Comparison of ENCODE assay signal across 35 cellular contexts in genomic region chr2:226364217-226364616, GRCh38.
A peak's percentile ranks its signal among the peaks of the same experiment; 100 is the strongest.
DNase-seq lines count a peak whose midpoint lies in the region; ATAC-seq, FAIRE-seq and TF ChIP-seq lines count a peak whose summit lies in the region.
"Had no signal": no experiment of that assay in that cellular context is flagged by ENCODE, and none has a peak within 500 bp of the region (broad histone marks: within the 10 kb centered on the region; RNA-seq: fewer than 3 reads in every experiment).

No MANE protein-coding gene starts in this region.

- no peaks in the 10 kb centered on the region for H4K20me1 ChIP-seq in HepG2 (ENCODE audit: insufficient read depth, low read length)
- no peaks in the 10 kb centered on the region for H4K20me1 ChIP-seq in IMR-90 (ENCODE audit: insufficient read depth, low read length)
- H4K20me1 ChIP-seq: BLaER1; BLaER1 treated with 17β-estradiol and CSF1 and Interleukin-3, amounts not matched to agents 10 nM and 100 nM had no signal

- no peak overlapping the region; the same call in 2 of the 3 replicates for H2BK15ac ChIP-seq in IMR-90 (ENCODE audit: low read depth, low read length)

- in situ Hi-C loops in HepG2 (cut with HindIII; ENCODE audit: extremely low pct_ligation_motif_present, low pct_unique_long_range_greater_than_20kb) (no loop called here), IMR-90 (cut with MboI; ENCODE audit: low sequenced_read_pairs) (no loop called here)

- H3K14ac ChIP-seq in IMR-90 (replicated peaks; ENCODE audit: low read depth, low read length) = no peak overlapping the region

- H3K9me3 ChIP-seq in HepG2 (ENCODE audit: low read length) = no peaks in the 10 kb centered on the region
- no peaks in the 10 kb centered on the region for H3K9me3 ChIP-seq in right lobe of liver
- no peaks in the 10 kb centered on the region for H3K9me3 ChIP-seq in IMR-90 (ENCODE audit: control insufficient read depth, insufficient read depth, low read length)
- H3K9me3 ChIP-seq: A549; BE2C; BLaER1; BLaER1 treated with 17β-estradiol and CSF1 and Interleukin-3, amounts not matched to agents 10 nM and 100 nM; Caco-2 had no signal

- TF ChIP-seq POLR2A in HepG2 (IDR thresholded peaks at IDR 0.05; ENCODE audit: insufficient read depth in 1 of 2, low read depth in 2 of 2, low read length in 2 of 2) (no peak), right lobe of liver (IDR thresholded peaks at IDR 0.05) (no peak), IMR-90 (IDR thresholded peaks at IDR 0.05; ENCODE audit: low read depth, low read length) (no peak)

- POLR2A ChIA-PET in HepG2 (lab: Yijun Ruan, JAX) = no interaction called here
- POLR2A ChIA-PET in IMR-90 (lab: Charles Lee; ENCODE audit: unreplicated experiment) = no interaction called here

- 0 out of 2 replicates have a peak overlapping the region, but pooled peaks have one; percentile 10 for H3K4ac ChIP-seq in IMR-90 (ENCODE audit: low read depth, low read length)

- dilution Hi-C loops in IMR-90 (cut with HindIII; ENCODE audit: low sequenced_read_pairs, unreplicated experiment) = no loop called here

- H3K4me3 ChIP-seq in HepG2 (replicated peaks in 1 of 3; ENCODE audit: insufficient read depth in 1 of 3, low read depth in 2 of 3, low read length in 3 of 3) (no peak overlapping the region), right lobe of liver (no peak overlapping the region), IMR-90 (ENCODE audit: insufficient read depth, low read depth, low read length) (no peak overlapping the region)
- H3K4me3 ChIP-seq: A549; BLaER1; BLaER1 treated with 17β-estradiol and CSF1 and Interleukin-3, amounts not matched to agents 10 nM and 100 nM had no signal

- peaks cover 2% of the 10 kb centered on the region for H3K36me3 Mint-ChIP-seq in memory B cell
- H3K36me3 Mint-ChIP-seq: CD14-positive monocyte; CD4-positive, alpha-beta memory T cell; CD4-positive, CD25-positive, alpha-beta regulatory T cell; CD8-positive, alpha-beta memory T cell; CD8-positive, alpha-beta T cell had no signal

- no TSS peak for BruUV-seq in HepG2 (replicated peaks; lab: Mats Ljungman, UMichigan)
- no TSS peak for BruUV-seq in IMR-90 (replicated peaks; lab: Mats Ljungman, UMichigan)

- no peaks in the 10 kb centered on the region for H3K79me2 ChIP-seq in HepG2 (ENCODE audit: insufficient read depth, low read length)

- H3K23ac ChIP-seq in IMR-90 (ENCODE audit: low read depth, low read length) = no peak overlapping the region

- H2AK5ac ChIP-seq in IMR-90 (ENCODE audit: low read depth, low read length) = 0 out of 2 replicates have a peak overlapping the region, but pooled peaks have one; percentile 8

- H3K27ac ChIP-seq in HepG2 (ENCODE audit: extremely low read length, insufficient read depth, low read length) (no peak overlapping the region), right lobe of liver (no peak overlapping the region), IMR-90 (ENCODE audit: insufficient read depth, low read length) (no peak overlapping the region)
- H3K27ac ChIP-seq: 22Rv1; BLaER1; BLaER1 treated with 17β-estradiol and CSF1 and Interleukin-3, amounts not matched to agents 10 nM and 100 nM; C4-2B had no signal

- H3K9me1 ChIP-seq in IMR-90 (ENCODE audit: insufficient read depth, low read length) = peaks cover 4% of the 10 kb centered on the region; the same call in 1 of the 2 replicates

- no peak overlapping the region for H3K18ac ChIP-seq in IMR-90 (ENCODE audit: low read depth, low read length)

- intact Hi-C loops in HepG2 (cut with micrococcal nuclease; ENCODE audit: unreplicated experiment) = no loop called here
- intact Hi-C loops in right lobe of liver (cut with DNase I) = no loop called here
- intact Hi-C loops in IMR-90 (cut with micrococcal nuclease) = no loop called here

- no peak overlapping the region for H2BK120ac ChIP-seq in IMR-90 (ENCODE audit: low read depth, low read length)

- TF ChIP-seq RAD21 in HepG2 (CRISPR knock-in tag; IDR thresholded peaks at IDR 0.05) (no peak), IMR-90 (IDR thresholded peaks at IDR 0.05; ENCODE audit: low read length) (no peak)

- H2AFZ ChIP-seq in HepG2 (ENCODE audit: low read length) = no peak overlapping the region
- no peak overlapping the region for H2AFZ ChIP-seq in IMR-90 (replicated peaks; ENCODE audit: low read length, poor library complexity)

- FAIRE-seq in HepG2 (lab: Jason Lieb, UNC) = no peak
- FAIRE-seq: A204.1, A549, D721Med had no signal

- no peak overlapping the region for H4K8ac ChIP-seq in IMR-90 (ENCODE audit: low read depth in 2 of 2, low read length in 2 of 2)

- peaks cover 8% of the 10 kb centered on the region for H3K27me3 Mint-ChIP-seq in memory B cell
- H3K27me3 Mint-ChIP-seq: CD4-positive, CD25-positive, alpha-beta regulatory T cell had no signal

- no peak overlapping the region for H3K56ac ChIP-seq in IMR-90 (ENCODE audit: extremely low read depth, insufficient read depth, low read length)

- no peak overlapping the region for H4K5ac ChIP-seq in IMR-90 (ENCODE audit: low read depth, low read length)

- H3K9me3 Mint-ChIP-seq in memory B cell = peaks cover 3% of the 10 kb centered on the region
- H3K9me3 Mint-ChIP-seq: CD4-positive, alpha-beta T cell; CD8-positive, alpha-beta T cell had no signal

- H3K79me1 ChIP-seq in IMR-90 (ENCODE audit: low read depth in 1 of 2, low read length in 2 of 2) = no peaks in the 10 kb centered on the region

- H3K4me2 ChIP-seq in HepG2 (ENCODE audit: low read depth, low read length) (no peak overlapping the region), IMR-90 (ENCODE audit: low read depth, low read length) (no peak overlapping the region)
- H3K4me2 ChIP-seq: A549; BLaER1; BLaER1 treated with 17β-estradiol and CSF1 and Interleukin-3, amounts not matched to agents 10 nM and 100 nM had no signal

- H3K27me3 ChIP-seq in HepG2 (ENCODE audit: control insufficient read depth in 1 of 2, insufficient read depth in 2 of 2, low read length in 2 of 2) (no peaks in the 10 kb centered on the region; a peak in 1 of 5 replicates), right lobe of liver (no peaks in the 10 kb centered on the region), IMR-90 (ENCODE audit: control insufficient read depth, insufficient read depth, low read length) (no peaks in the 10 kb centered on the region)
- H3K27me3 ChIP-seq: BE2C; BLaER1; BLaER1 treated with 17β-estradiol and CSF1 and Interleukin-3, amounts not matched to agents 10 nM and 100 nM had no signal

- CTCF ChIA-PET in HepG2 (lab: Yijun Ruan, JAX; ENCODE audit: low intra/inter-chr PET ratio, low total read pairs) (no interaction called here), IMR-90 (lab: Yijun Ruan, JAX) (no interaction called here)

- no peak for TF ChIP-seq CTCF in HepG2 (CRISPR knock-in tag; IDR thresholded peaks at IDR 0.05)
- no peak for TF ChIP-seq CTCF in right lobe of liver (IDR thresholded peaks at IDR 0.05)
- no peak for TF ChIP-seq CTCF in IMR-90 (conservative IDR thresholded peaks at IDR 0.05; ENCODE audit: low read depth, low read length)

- H2AK9ac ChIP-seq in IMR-90 (replicated peaks; ENCODE audit: low read depth, low read length, poor library complexity) = no peak overlapping the region

- peaks cover 2% of the 10 kb centered on the region for H3K4me1 Mint-ChIP-seq in memory B cell
- H3K4me1 Mint-ChIP-seq: B cell; CD14-positive monocyte; CD4-positive, CD25-positive, alpha-beta regulatory T cell; CD8-positive, alpha-beta memory T cell had no signal

- H3K4me1 ChIP-seq in HepG2 (ENCODE audit: insufficient read depth, low read length) = peaks cover 5% of the 10 kb centered on the region; the same call in 1 of the 2 replicates
- no peaks in the 10 kb centered on the region for H3K4me1 ChIP-seq in right lobe of liver
- peaks cover 6% of the 10 kb centered on the region for H3K4me1 ChIP-seq in IMR-90 (ENCODE audit: control insufficient read depth, insufficient read depth, low read length)
- H3K4me1 ChIP-seq: BE2C, Caco-2 had no signal

- no peak overlapping the region for H2BK20ac ChIP-seq in IMR-90 (ENCODE audit: low read depth, low read length)

- H3K36me3 ChIP-seq in HepG2 (replicated peaks in 1 of 2; ENCODE audit: control insufficient read depth in 1 of 2, insufficient read depth in 2 of 2, low read length in 2 of 2) (no peaks in the 10 kb centered on the region), right lobe of liver (no peaks in the 10 kb centered on the region), IMR-90 (ENCODE audit: control insufficient read depth, insufficient read depth, low read length) (no peaks in the 10 kb centered on the region)
- H3K36me3 ChIP-seq: BE2C; BLaER1; BLaER1 treated with 17β-estradiol and CSF1 and Interleukin-3, amounts not matched to agents 10 nM and 100 nM had no signal

- H3K9ac ChIP-seq in HepG2 (ENCODE audit: insufficient read depth, low read depth, low read length) = no peak overlapping the region
- no peak overlapping the region for H3K9ac ChIP-seq in IMR-90 (ENCODE audit: low read depth, low read length)
- H3K9ac ChIP-seq: BLaER1; BLaER1 treated with 17β-estradiol and CSF1 and Interleukin-3, amounts not matched to agents 10 nM and 100 nM had no signal

- H2BK5ac ChIP-seq in IMR-90 (ENCODE audit: low read depth, low read length, poor library complexity, severe bottlenecking) = no peak overlapping the region

- TF ChIP-seq EP300 in HepG2 (IDR thresholded peaks at IDR 0.05; ENCODE audit: low read depth in 2 of 2, low read length in 2 of 2) (no peak), HepG2 (CRISPR knock-in tag; IDR thresholded peaks at IDR 0.05; ENCODE audit: borderline replicate concordance) (no peak)

- peak overlapping the region; percentile 12 for H3K27ac Mint-ChIP-seq in memory B cell
- H3K27ac Mint-ChIP-seq: B cell; CD14-positive monocyte; CD4-positive, alpha-beta T cell; CD4-positive, CD25-positive, alpha-beta regulatory T cell; CD8-positive, alpha-beta T cell had no signal

- no peak for ATAC-seq in HepG2
- no peak for ATAC-seq in right lobe of liver
- no peak for ATAC-seq in IMR-90 (ENCODE audit: low read depth)
- ATAC-seq in memory B cell (ENCODE audit: low read depth) = no peak
- no peak for ATAC-seq in HG02588 (IDR thresholded peaks at IDR 0.05; ENCODE audit: unreplicated experiment)
- ATAC-seq: A549; CD8-positive, alpha-beta T cell had no signal

- DNase-seq in HepG2 (ENCODE audit: low spot score) (no peak), right lobe of liver (no peak), IMR-90 (no peak), memory B cell (ENCODE audit: low spot score in 2 of 2) (no peak), A172 (ENCODE audit: low spot score) (no peak)
- DNase-seq: 8988T; ACHN; AML-193; BE2C; C1 segment of cervical spinal cord; Caco-2; Calu3; CD4-positive, alpha-beta memory T cell; CD4-positive, alpha-beta T cell; CD4-positive, CD25-positive, alpha-beta regulatory T cell; CD8-positive, alpha-beta memory T cell; CD8-positive, alpha-beta T cell; COR-L47; DMS 273 treated with DMSO at 0.1 percent for 48 hours; DMS153; DMS53; DMS79; DMS79 treated with DMSO at 0.1 percent for 48 hours; DND-41; EL had no signal

- H4K91ac ChIP-seq in IMR-90 (ENCODE audit: insufficient read depth, low read depth, low read length) = no peak overlapping the region

- no peak overlapping the region for H3K4me3 Mint-ChIP-seq in memory B cell
- H3K4me3 Mint-ChIP-seq: B cell; CD14-positive monocyte; CD4-positive, alpha-beta memory T cell; CD4-positive, alpha-beta T cell; CD4-positive, CD25-positive, alpha-beta regulatory T cell; CD8-positive, alpha-beta memory T cell; CD8-positive, alpha-beta T cell had no signal

TF ChIP-seq in HepG2, 621 proteins besides CTCF, POLR2A, EP300 and RAD21 (continues in another document):
- no peak for TF ChIP-seq ZFP82 (CRISPR knock-in tag; IDR thresholded peaks at IDR 0.05; ENCODE audit: borderline replicate concordance)

TF ChIP-seq in IMR-90, 13 proteins besides CTCF, POLR2A, EP300 and RAD21 (continues in another document):
- no peak for TF ChIP-seq NFE2L2 (IDR thresholded peaks at IDR 0.05; ENCODE audit: low read depth, low read length)
